Comparison of ENCODE assay signal across 15 cellular contexts in the genomic region with DNA sequence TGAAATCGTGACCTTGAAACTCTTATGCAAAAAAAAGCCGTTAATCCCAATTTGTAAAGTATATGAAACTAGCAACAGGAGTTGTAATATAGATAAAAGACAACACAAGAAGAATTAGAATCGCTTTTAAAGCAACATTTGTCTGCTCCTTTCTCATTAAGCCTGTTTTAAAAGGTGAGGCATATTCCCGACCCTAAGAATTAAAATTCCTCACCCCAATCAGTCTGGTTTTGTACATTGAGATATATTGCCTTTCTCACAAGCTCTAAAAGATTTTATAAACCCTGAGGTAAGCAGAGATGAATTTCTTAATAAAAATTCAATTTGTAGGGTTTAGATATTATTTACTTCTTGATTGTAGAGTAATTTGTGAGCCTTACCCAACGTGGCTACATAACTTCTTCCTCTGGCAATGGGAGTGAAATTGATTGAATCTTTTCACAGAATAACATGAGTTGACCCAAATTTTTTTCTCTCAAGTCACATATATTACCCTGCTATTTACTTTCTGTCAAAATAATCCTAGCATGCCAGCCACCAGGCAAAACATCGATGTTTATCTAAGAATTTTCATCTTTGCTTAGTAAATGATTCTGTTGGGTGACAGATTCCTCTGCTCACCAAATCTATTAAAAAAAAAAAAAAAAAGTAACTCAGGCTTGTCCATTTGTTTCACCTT.
DNase-seq lines count a peak whose midpoint lies in the region; ATAC-seq and TF ChIP-seq lines count a peak whose summit lies in the region.
"Had no signal": no experiment of that assay in that cellular context is flagged by ENCODE, and none has a peak within 500 bp of the region (broad histone marks: within the 10 kb centered on the region; RNA-seq: fewer than 3 reads in every experiment).

No MANE protein-coding gene starts in this region.

- H3K27ac ChIP-seq in Panc1 (ENCODE audit: low read length) (peak overlapping the region; percentile 29; the same call in 1 of the 2 replicates), hepatocyte (peak overlapping the region; percentile 22), osteoblast (ENCODE audit: low read depth, low read length) (no peak overlapping the region), esophagus squamous epithelium (no peak overlapping the region)

- CTCF ChIA-PET in Panc1 (lab: Charles Lee) = no interaction called here

- in situ Hi-C loops in G401 (cut with HindIII; ENCODE audit: low sequenced_read_pairs) (no loop called here), Panc1 (cut with HindIII; ENCODE audit: low pct_unique_long_range_greater_than_20kb, low sequenced_read_pairs) (no loop called here)

- no peak for TF ChIP-seq POLR2A in esophagus squamous epithelium (IDR thresholded peaks at IDR 0.05)

- no peaks in the 10 kb centered on the region for H3K9me2 ChIP-seq in hepatocyte (replicated peaks; ENCODE audit: insufficient read depth)

- H3K4me3 ChIP-seq in Panc1 (ENCODE audit: low read depth in 2 of 2, low read length in 2 of 2) = no peak overlapping the region
- no peak overlapping the region for H3K4me3 ChIP-seq in hepatocyte
- no peak overlapping the region for H3K4me3 ChIP-seq in osteoblast (ENCODE audit: insufficient read depth, low read length)
- H3K4me3 ChIP-seq in esophagus squamous epithelium = no peak overlapping the region

- POLR2A ChIA-PET in Panc1 (lab: Charles Lee) = no interaction called here

- H3K27me3 ChIP-seq in Panc1 (ENCODE audit: control insufficient read depth, insufficient read depth, low read length) (no peaks in the 10 kb centered on the region), hepatocyte (no peaks in the 10 kb centered on the region), osteoblast (ENCODE audit: insufficient read depth, low read length) (no peaks in the 10 kb centered on the region), esophagus squamous epithelium (no peaks in the 10 kb centered on the region)

- H4K20me1 ChIP-seq in hepatocyte (ENCODE audit: insufficient read depth, poor library complexity, severe bottlenecking) (no peaks in the 10 kb centered on the region), osteoblast (ENCODE audit: insufficient read depth, low read length) (no peaks in the 10 kb centered on the region)

- intact Hi-C loops in Panc1 (cut with micrococcal nuclease; ENCODE audit: unreplicated experiment) (no loop called here), left colon (cut with DNase I, micrococcal nuclease) (no loop called here), esophagus squamous epithelium (cut with DNase I) (no loop called here)

- TF ChIP-seq CTCF in Panc1 (IDR thresholded peaks at IDR 0.05) (no peak), hepatocyte (IDR thresholded peaks at IDR 0.05; ENCODE audit: poor library complexity) (no peak), osteoblast (IDR thresholded peaks at IDR 0.05; ENCODE audit: extremely low read depth, low read depth, low read length) (no peak), esophagus squamous epithelium (IDR thresholded peaks at IDR 0.05) (no peak)

- H3K79me2 ChIP-seq in hepatocyte = no peaks in the 10 kb centered on the region
- H3K79me2 ChIP-seq in osteoblast (ENCODE audit: insufficient read depth, low read length) = no peaks in the 10 kb centered on the region

- H3K36me3 ChIP-seq in Panc1 (ENCODE audit: control insufficient read depth, insufficient read depth, low read length) = no peaks in the 10 kb centered on the region
- H3K36me3 ChIP-seq in hepatocyte (replicated peaks; ENCODE audit: insufficient read depth, low read depth) = no peaks in the 10 kb centered on the region
- H3K36me3 ChIP-seq in osteoblast (ENCODE audit: insufficient read depth, low read length) = no peaks in the 10 kb centered on the region
- no peaks in the 10 kb centered on the region for H3K36me3 ChIP-seq in esophagus squamous epithelium

- BruUV-seq in Panc1 (replicated peaks; lab: Mats Ljungman, UMichigan) = no TSS peak

- WGBS in hepatocyte (ENCODE audit: low lambda C conversion rate, missing lambda C conversion rate) = 51% methylated on average over 6 of the region's 6 CpGs
- WGBS in esophagus squamous epithelium, 2 donors = 50 to 63% methylated on average over 6 of the region's 6 CpGs

- peaks cover 7% of the 10 kb centered on the region; the same call in 1 of the 2 replicates for H3K9me3 ChIP-seq in Panc1 (ENCODE audit: control insufficient read depth, insufficient read depth, low read depth, low read length)
- H3K9me3 ChIP-seq in hepatocyte (ENCODE audit: low read depth) = no peaks in the 10 kb centered on the region
- H3K9me3 ChIP-seq in osteoblast (ENCODE audit: low read depth, low read length) = no peaks in the 10 kb centered on the region
- H3K9me3 ChIP-seq in esophagus squamous epithelium = no peaks in the 10 kb centered on the region

- DNase-seq in G401 (ENCODE audit: low spot score) (peak; percentile 67), Panc1 (ENCODE audit: low read depth, low spot score) (no peak), hepatocyte (ENCODE audit: low spot score) (no peak), osteoblast (ENCODE audit: insufficient read length, low spot score, missing footprints) (peak; percentile 25), left colon (no peak), esophagus squamous epithelium (lab: John Stamatoyannopoulos, UW) (no peak)
- DNase-seq: C1 segment of cervical spinal cord; Calu3; CD4-positive, alpha-beta memory T cell; DMS153; DND-41; GF-D8; GOT3; HCEC 1CT had no signal

- ATAC-seq in Panc1 (no peak), left colon (no peak), HG03045 (IDR thresholded peaks at IDR 0.05; ENCODE audit: unreplicated experiment) (no peak)

- H3K4me1 ChIP-seq in Panc1 (ENCODE audit: control insufficient read depth, insufficient read depth, low read length) = no peaks in the 10 kb centered on the region; the same call in 1 of the 2 replicates
- H3K4me1 ChIP-seq in hepatocyte (ENCODE audit: insufficient read depth) = peaks cover 21% of the 10 kb centered on the region
- peaks cover 8% of the 10 kb centered on the region for H3K4me1 ChIP-seq in osteoblast (ENCODE audit: insufficient read depth, low read length)
- no peaks in the 10 kb centered on the region for H3K4me1 ChIP-seq in esophagus squamous epithelium

- H2AFZ ChIP-seq in hepatocyte = no peak overlapping the region
- H2AFZ ChIP-seq in osteoblast (ENCODE audit: low read length) = no peak overlapping the region

- peak overlapping the region; percentile 3 for H3K4me2 ChIP-seq in hepatocyte
- no peak overlapping the region for H3K4me2 ChIP-seq in osteoblast (ENCODE audit: insufficient read depth, low read length)

Comparison
In these comparisons a context has a peak if more than half of its experiments do, and no peak if none do; other contexts are left out.
1. DNase-seq: peak in G401 (single experiment) and osteoblast (single experiment); none in Panc1 (single experiment), hepatocyte (single experiment), left colon (0 of 2) and esophagus squamous epithelium (single experiment).
2. H3K27ac ChIP-seq: peak in Panc1 (single experiment) and hepatocyte (single experiment); none in osteoblast (single experiment) and esophagus squamous epithelium (0 of 4).